Comparison of ENCODE assay signal across 8 cellular contexts in genomic region chr13:110716235-110716505, GRCh38. TPM values are rescaled to one million over a fixed set of nuclear protein-coding genes. Genes with fewer than 3 reads are reported as not detected.
DNase-seq lines count a peak whose midpoint lies in the region; TF ChIP-seq lines count a peak whose summit lies in the region.

No MANE protein-coding gene starts in this region.

- H3K27me3 ChIP-seq in stomach = no peaks in the 10 kb centered on the region

- no peaks in the 10 kb centered on the region for H3K9me3 ChIP-seq in KOPT-K1 (ENCODE audit: insufficient read depth, low read length, poor library complexity, severe bottlenecking)
- H3K9me3 ChIP-seq in stomach = no peaks in the 10 kb centered on the region

- 0 to 1% (median 0%) methylated on average over 9 to 13 of the region's 13 CpGs for WGBS in stomach, 5 donors

- no peak for TF ChIP-seq EP300 in stomach (IDR thresholded peaks at IDR 0.05)

- no peak for TF ChIP-seq POLR2A in stomach (IDR thresholded peaks at IDR 0.05)

- H3K36me3 ChIP-seq in KOPT-K1 (ENCODE audit: insufficient read depth, low read length) (peaks cover 22% of the 10 kb centered on the region), stomach (peaks cover 5 to 23% (median 22%) of the 10 kb centered on the region in 4 donors)

- TF ChIP-seq CTCF in stomach (IDR thresholded peaks at IDR 0.05) = no peak
- no peak for TF ChIP-seq CTCF in GM20000 (IDR thresholded peaks at IDR 0.05; ENCODE audit: extremely low read depth, missing control alignments)

- H3K27ac ChIP-seq in KOPT-K1 (ENCODE audit: low read depth, low read length, poor library complexity, severe bottlenecking) (peak overlapping the region; percentile 80), stomach (peak overlapping the region; percentile 94 to 100 (median 98))

- intact Hi-C loops in stomach (cut with DNase I; ENCODE audit: low total_unique reads) = no loop called here

- peak overlapping the region; percentile 66 to 83 (median 80) for H3K4me3 ChIP-seq in stomach

- peaks cover 20 to 36% (median 30%) of the 10 kb centered on the region in 4 donors for H3K4me1 ChIP-seq in stomach

- peak; percentile 37 for DNase-seq in CD1c-positive myeloid dendritic cell (ENCODE audit: extremely low spot score)
- DNase-seq in astrocyte of the hippocampus (ENCODE audit: low read depth, low spot score) = peak; percentile 42
- DNase-seq in islet precursor cell = peak; percentile 71
- peak; percentile 51 for DNase-seq in stomach
- no peak for DNase-seq in NCI-H1930 (lab: John Stamatoyannopoulos, UW)
- no peak for DNase-seq in GM20000 (ENCODE audit: low spot score)
- DNase-seq in stimulated activated CD4-positive, alpha-beta T cell treated with anti-CD3 and anti-CD28 coated beads, Interleukin-4, amount 100 ng/mL, for 24 hours = no peak

RNA-seq across cellular contexts. Expression of gene ING1, which starts 2.7 kb away (rescaled TPM):
- total RNA-seq in stomach = 10 to 100 TPM in 3 of 5 donors, 1 to 10 TPM in 2; 6.4 to 88.9 (median 12.9) TPM
- polyA plus RNA-seq in stomach = 1 to 10 TPM; 6.7 to 7.7 (median 7.0) TPM

RNA-seq across cellular contexts. Expression of gene CARS2, which starts 10.3 kb away (rescaled TPM):
- total RNA-seq in stomach = 100 to 1,000 TPM in 1 of 5 donors, 10 to 100 TPM in 4; 59.4 to 247 (median 70.0) TPM
- polyA plus RNA-seq in stomach = 10 to 100 TPM; 49.3 to 87.2 (median 81.4) TPM

Comparison
In these comparisons a context has a peak if more than half of its experiments do, and no peak if none do; other contexts are left out.
1. DNase-seq: peak in CD1c-positive myeloid dendritic cell (single experiment), astrocyte of the hippocampus (single experiment), islet precursor cell (single experiment) and stomach (single experiment); none in NCI-H1930 (0 of 2), GM20000 (single experiment) and stimulated activated CD4-positive, alpha-beta T cell treated with anti-CD3 and anti-CD28 coated beads, Interleukin-4, amount 100 ng/mL, for 24 hours (single experiment).